Comparison of ENCODE assay signal across 11 cellular contexts in the genomic region with DNA sequence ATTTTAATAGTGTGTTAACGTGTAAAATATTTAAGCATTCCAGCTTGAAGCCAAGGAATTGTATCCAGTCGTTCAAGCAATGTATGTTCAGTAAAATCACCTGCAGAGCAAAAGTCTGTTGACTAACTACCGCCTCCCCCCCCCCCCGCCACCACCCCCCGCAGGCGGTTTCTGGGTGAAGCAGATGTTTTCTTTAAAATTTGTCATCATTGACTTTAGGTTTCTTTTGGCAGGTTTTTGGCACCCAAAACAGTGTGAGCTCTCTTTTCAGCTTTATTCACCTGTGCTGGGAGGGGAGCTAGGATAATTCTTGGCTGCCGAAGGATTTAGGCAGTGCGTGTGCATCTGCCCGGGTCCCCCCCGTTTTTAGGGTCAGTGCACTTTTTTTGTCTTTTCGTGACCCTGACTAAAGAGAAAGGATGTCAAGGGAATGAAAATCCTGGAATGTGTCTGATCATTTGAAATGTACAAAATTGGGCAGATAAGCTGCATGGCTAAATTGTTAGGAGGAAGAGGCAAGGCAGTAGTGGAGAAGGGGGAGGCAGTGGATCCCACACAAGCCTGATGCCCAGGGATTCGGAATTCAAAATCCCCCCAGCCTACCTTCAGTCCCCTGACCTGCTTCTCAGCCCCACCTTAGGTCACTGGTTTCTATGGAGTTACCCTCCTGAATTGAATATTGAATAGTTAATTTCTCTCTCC. TPM values are rescaled to one million over a fixed set of nuclear protein-coding genes. Genes with fewer than 3 reads are reported as not detected.
A peak's percentile ranks its signal among the peaks of the same experiment; 100 is the strongest.
DNase-seq lines count a peak whose midpoint lies in the region; ATAC-seq and TF ChIP-seq lines count a peak whose summit lies in the region.
"Had no signal": no experiment of that assay in that cellular context is flagged by ENCODE, and none has a peak within 500 bp of the region (broad histone marks: within the 10 kb centered on the region; RNA-seq: fewer than 3 reads in every experiment).

No MANE protein-coding gene starts in this region.

- H3K27ac ChIP-seq in heart right ventricle, result peak overlapping the region in 3 of 10 donors; percentile 17 to 64 (median 23)
- peak overlapping the region; percentile 20 for H3K27ac ChIP-seq in caudate nucleus (ENCODE audit: low read depth, low read length)
- peak overlapping the region; percentile 41 for H3K27ac ChIP-seq in mesodermal cell (ENCODE audit: low read depth, low read length, severe bottlenecking)
- peak overlapping the region in 1 of 2 donors; percentile 47 for H3K27ac ChIP-seq in uterus

- peak overlapping the region; percentile 25 to 62 (median 54) for H3K4me3 ChIP-seq in heart right ventricle
- peak overlapping the region; percentile 63 for H3K4me3 ChIP-seq in mesodermal cell (ENCODE audit: extremely low read depth, insufficient read depth, low read length, poor library complexity, severe bottlenecking)
- peak overlapping the region; percentile 32 to 35 for H3K4me3 ChIP-seq in uterus

- intact Hi-C loops in heart right ventricle (cut with DNase I) (loop anchor here in 9 of 10 donors (2.0 to 10.0 kb wide), 12 partner anchors 121 to 709 kb away; no protein-coding TSS in a partner anchor), left cardiac atrium (cut with DNase I) (loop anchor here (2.0 to 10.0 kb wide), 3 partner anchors 312 to 639 kb away; no protein-coding TSS in a partner anchor), uterus (cut with DNase I; ENCODE audit: low total_unique reads) (no loop called here)

- no peak for TF ChIP-seq POLR2A in uterus (IDR thresholded peaks at IDR 0.05)

- H3K36me3 ChIP-seq in heart right ventricle (peaks cover 0 to 27% (median 0%) of the 10 kb centered on the region in 9 donors), mesodermal cell (ENCODE audit: control insufficient read depth, insufficient read depth, low read length) (peaks cover 53% of the 10 kb centered on the region), uterus (no peaks in the 10 kb centered on the region)
- H3K36me3 ChIP-seq: BE2C had no signal

- H3K27me3 ChIP-seq in heart right ventricle, result peaks cover 0 to 38% (median 15%) of the 10 kb centered on the region in 7 donors
- H3K27me3 ChIP-seq in uterus, result no peaks in the 10 kb centered on the region

- H3K9me3 ChIP-seq in heart right ventricle, result no peaks in the 10 kb centered on the region
- H3K9me3 ChIP-seq in mesodermal cell (ENCODE audit: control insufficient read depth, low read length), result no peaks in the 10 kb centered on the region
- no peaks in the 10 kb centered on the region for H3K9me3 ChIP-seq in uterus
- H3K9me3 ChIP-seq: BE2C had no signal

- no peak for ATAC-seq in heart right ventricle
- no peak for ATAC-seq in left cardiac atrium
- no peak for ATAC-seq in GM18867 (IDR thresholded peaks at IDR 0.05; ENCODE audit: unreplicated experiment)

- no peak for TF ChIP-seq CTCF in heart right ventricle (IDR thresholded peaks at IDR 0.05)
- no peak for TF ChIP-seq CTCF in uterus (IDR thresholded peaks at IDR 0.05)

- H3K4me1 ChIP-seq in heart right ventricle, result peaks cover 0 to 41% (median 15%) of the 10 kb centered on the region in 9 donors
- H3K4me1 ChIP-seq in mesodermal cell (ENCODE audit: control insufficient read depth, insufficient read depth, low read length, poor library complexity, severe bottlenecking), result peaks cover 37% of the 10 kb centered on the region
- H3K4me1 ChIP-seq in uterus, result no peaks in the 10 kb centered on the region
- H3K4me1 ChIP-seq: BE2C had no signal

- WGBS in heart right ventricle, 2 donors, result 31 to 33% methylated on average over 12 of the region's 12 CpGs
- 48 to 63% methylated on average over 4 to 5 of the region's 12 CpGs for WGBS in mesodermal cell (ENCODE audit: insufficient coverage in 2 of 2), 2 experiments

- DNase-seq in heart right ventricle, result no peak
- no peak for DNase-seq in left cardiac atrium
- DNase-seq in caudate nucleus (lab: John Stamatoyannopoulos, UW), result no peak
- DNase-seq in uterus, result no peak
- no peak for DNase-seq in activated CD4-positive, CD25-positive, alpha-beta regulatory T cell treated with anti-CD3 and anti-CD28 coated beads, Interleukin-2, amount 50 U/mL, for 72 hours
- DNase-seq in NCI-H2029 (lab: John Stamatoyannopoulos, UW), result no peak
- DNase-seq: BE2C; immature natural killer cell; stimulated activated CD4-positive, alpha-beta T cell treated with anti-CD3 and anti-CD28 coated beads, Interleukin-4, amount 100 ng/mL, for 4 hours had no signal

RNA-seq across cellular contexts. Expression of a gene that starts 1.1 kb away (rescaled TPM):
- 1 to 10 TPM in 8 of 10 donors, under 1 TPM in 2; 0.36 to 6.3 (median 3.3) TPM for total RNA-seq in heart right ventricle
- 1 to 10 TPM; 6.8 to 7.8 TPM for polyA plus RNA-seq in heart right ventricle
- total RNA-seq in left cardiac atrium, result 10 to 100 TPM in 1 of 2 donors, 1 to 10 TPM in 1; 2.7 to 25.4 TPM
- 43.7 TPM for polyA plus RNA-seq in mesodermal cell (2013, experiment 1 of 2)
- polyA plus RNA-seq in mesodermal cell (2013, experiment 2 of 2), result 45.3 TPM
- total RNA-seq in uterus, result 10 to 100 TPM in 2 of 4 donors, 1 to 10 TPM in 2; 2.8 to 13.8 (median 7.7) TPM
- polyA plus RNA-seq: immature natural killer cell had no signal
